In the genomic region with DNA sequence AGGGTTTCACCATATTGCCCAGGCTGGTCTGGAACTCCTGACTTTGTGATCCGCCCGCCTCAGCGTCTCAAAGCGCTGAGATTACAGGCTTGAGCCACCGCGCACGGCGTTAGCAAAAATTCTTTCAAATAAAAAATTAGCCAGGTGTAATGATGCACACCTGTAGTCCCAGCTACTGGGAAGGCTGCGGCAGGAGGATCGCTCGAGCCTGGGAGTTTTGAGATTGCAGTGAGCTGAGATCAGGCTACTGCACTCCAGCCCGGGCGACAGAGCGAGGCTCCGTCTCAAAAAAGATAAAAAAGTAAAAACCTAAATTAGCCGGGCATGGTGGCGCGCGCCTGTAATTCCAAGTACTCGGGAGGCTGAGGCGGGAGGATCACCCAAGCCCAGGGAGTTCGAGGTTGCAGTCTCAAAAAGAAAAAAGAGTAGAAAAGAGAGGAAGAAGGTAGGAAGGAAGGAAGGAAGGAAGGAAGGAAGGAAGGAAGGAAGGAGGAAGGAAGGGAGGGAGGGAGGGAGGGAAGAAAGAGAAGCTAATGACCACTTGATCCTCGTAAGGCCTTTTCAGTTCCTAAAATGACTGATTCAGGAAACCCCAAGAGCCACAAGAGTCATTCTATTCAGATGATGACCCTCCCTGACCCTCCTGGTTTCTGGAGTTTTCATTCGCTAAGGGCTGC, we compare ENCODE assay signal across 9 cellular contexts. TPM values are rescaled to one million over a fixed set of nuclear protein-coding genes. Genes with fewer than 3 reads are reported as not detected.
DNase-seq lines count a peak whose midpoint lies in the region; ATAC-seq, FAIRE-seq and TF ChIP-seq lines count a peak whose summit lies in the region.
"Had no signal": no experiment of that assay in that cellular context is flagged by ENCODE, and none has a peak within 500 bp of the region (broad histone marks: within the 10 kb centered on the region; RNA-seq: fewer than 3 reads in every experiment).

No MANE protein-coding gene starts in this region.

- TF ChIP-seq CTCF in A549 (IDR thresholded peaks at IDR 0.05) (no peak), kidney epithelial cell (IDR thresholded peaks at IDR 0.05; ENCODE audit: insufficient read depth, low read length, poor library complexity, severe bottlenecking) (no peak), tibial artery (IDR thresholded peaks at IDR 0.05) (no peak)

- WGBS in A549 (ENCODE audit: missing lambda C conversion rate): 89% methylated on average over 24 of the region's 24 CpGs

- TF ChIP-seq POLR2A in A549 (IDR thresholded peaks at IDR 0.05; ENCODE audit: low read length): no peak

- FAIRE-seq in A549 (lab: Jason Lieb, UNC) (no peak), GM19239 (lab: Jason Lieb, UNC) (peak; percentile 81)
- FAIRE-seq: islet of Langerhans had no signal

- H3K36me3 ChIP-seq in kidney epithelial cell (ENCODE audit: control insufficient read depth, insufficient read depth, low read length): no peaks in the 10 kb centered on the region
- H3K36me3 ChIP-seq in tibial artery: no peaks in the 10 kb centered on the region

- no peaks in the 10 kb centered on the region for H3K9me3 Mint-ChIP-seq in activated naive CD8-positive, alpha-beta T cell (ENCODE audit: low read depth)

- H3K27ac Mint-ChIP-seq in activated naive CD8-positive, alpha-beta T cell: peak overlapping the region; percentile 54

- no peak for TF ChIP-seq EP300 in A549 (IDR thresholded peaks at IDR 0.05)

- intact Hi-C loops in tibial artery (cut with DNase I; ENCODE audit: low total_unique reads): loop anchor here (5.0 to 10.0 kb wide), 2 partner anchors 65 to 198 kb away; a partner anchor contains a TSS

- H3K27me3 ChIP-seq in kidney epithelial cell (ENCODE audit: control insufficient read depth, insufficient read depth, low read length): no peaks in the 10 kb centered on the region
- H3K27me3 ChIP-seq in tibial artery: no peaks in the 10 kb centered on the region

- POLR2A ChIA-PET in A549 (lab: Yijun Ruan, JAX): interaction anchor here (0.6 to 2.2 kb wide), 4 partner anchors 16 to 325 kb away, joined by 3 to 25 read pairs (median 4); no protein-coding TSS in a partner anchor

- peaks cover 4% of the 10 kb centered on the region for H3K4me1 Mint-ChIP-seq in activated naive CD8-positive, alpha-beta T cell (ENCODE audit: low read depth)

- H3K9me3 ChIP-seq in A549 (no peaks in the 10 kb centered on the region), tibial artery (no peaks in the 10 kb centered on the region)

- H3K4me1 ChIP-seq in A549: peaks cover 5% of the 10 kb centered on the region; the same call in 2 of the 3 replicates
- peaks cover 0 to 12% (median 7%) of the 10 kb centered on the region in 4 donors for H3K4me1 ChIP-seq in tibial artery

- H3K27ac ChIP-seq in A549 (peak overlapping the region; percentile 97 to 99), tibial artery (peak overlapping the region; percentile 89 to 93)

- TF ChIP-seq RAD21 in A549 (conservative IDR thresholded peaks at IDR 0.05 in 1 of 2, IDR thresholded peaks at IDR 0.05 in 1 of 2): no peak

- peak overlapping the region; percentile 82 for H3K4me3 Mint-ChIP-seq in activated naive CD8-positive, alpha-beta T cell

- H3K4me2 ChIP-seq in A549: peak overlapping the region; percentile 99

- CTCF ChIA-PET in A549 (lab: Yijun Ruan, JAX): interaction anchor here (2.2 to 4.4 kb wide), 3 partner anchors 8 to 200 kb away, joined by 6 to 16 read pairs (median 9); no protein-coding TSS in a partner anchor

- H3K36me3 Mint-ChIP-seq in activated naive CD8-positive, alpha-beta T cell: no peaks in the 10 kb centered on the region

- no peaks in the 10 kb centered on the region for H3K27me3 Mint-ChIP-seq in activated naive CD8-positive, alpha-beta T cell

- peak overlapping the region; percentile 84 for H3K4me3 ChIP-seq in A549
- H3K4me3 ChIP-seq in kidney epithelial cell (ENCODE audit: low read depth, low read length): peak overlapping the region; percentile 62
- H3K4me3 ChIP-seq in tibial artery: peak overlapping the region; percentile 63 to 79

- DNase-seq in A549 (ENCODE audit: low read depth in 1 of 2, low spot score in 1 of 2): no peak
- peak; percentile 59 for DNase-seq in GM19239 (ENCODE audit: insufficient read length, low spot score)
- no peak for DNase-seq in kidney epithelial cell (ENCODE audit: low read depth)
- no peak for DNase-seq in tibial artery
- DNase-seq in AG20443 (ENCODE audit: low spot score): no peak
- no peak for DNase-seq in GOT3 (lab: John Stamatoyannopoulos, UW)

- ATAC-seq in A549 (no peak), HG03442 (IDR thresholded peaks at IDR 0.05; ENCODE audit: unreplicated experiment) (peak; percentile 30)

TF ChIP-seq in A549, 52 proteins besides CTCF, POLR2A, EP300 and RAD21:
- TF ChIP-seq, protein P1, sequence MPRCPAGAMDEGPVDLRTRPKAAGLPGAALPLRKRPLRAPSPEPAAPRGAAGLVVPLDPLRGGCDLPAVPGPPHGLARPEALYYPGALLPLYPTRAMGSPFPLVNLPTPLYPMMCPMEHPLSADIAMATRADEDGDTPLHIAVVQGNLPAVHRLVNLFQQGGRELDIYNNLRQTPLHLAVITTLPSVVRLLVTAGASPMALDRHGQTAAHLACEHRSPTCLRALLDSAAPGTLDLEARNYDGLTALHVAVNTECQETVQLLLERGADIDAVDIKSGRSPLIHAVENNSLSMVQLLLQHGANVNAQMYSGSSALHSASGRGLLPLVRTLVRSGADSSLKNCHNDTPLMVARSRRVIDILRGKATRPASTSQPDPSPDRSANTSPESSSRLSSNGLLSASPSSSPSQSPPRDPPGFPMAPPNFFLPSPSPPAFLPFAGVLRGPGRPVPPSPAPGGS (IDR thresholded peaks at IDR 0.05): no peak; the same call in 2 of the 3 replicates
- no peak for TF ChIP-seq TP53 (CRISPR knock-in tag; IDR thresholded peaks at IDR 0.05)
- no peak for TF ChIP-seq MAZ (IDR thresholded peaks at IDR 0.05; ENCODE audit: borderline replicate concordance, low read depth, low read length)
- TF ChIP-seq ZNF302 (CRISPR knock-in tag; IDR thresholded peaks at IDR 0.05): no peak
- TF ChIP-seq, protein P2, sequence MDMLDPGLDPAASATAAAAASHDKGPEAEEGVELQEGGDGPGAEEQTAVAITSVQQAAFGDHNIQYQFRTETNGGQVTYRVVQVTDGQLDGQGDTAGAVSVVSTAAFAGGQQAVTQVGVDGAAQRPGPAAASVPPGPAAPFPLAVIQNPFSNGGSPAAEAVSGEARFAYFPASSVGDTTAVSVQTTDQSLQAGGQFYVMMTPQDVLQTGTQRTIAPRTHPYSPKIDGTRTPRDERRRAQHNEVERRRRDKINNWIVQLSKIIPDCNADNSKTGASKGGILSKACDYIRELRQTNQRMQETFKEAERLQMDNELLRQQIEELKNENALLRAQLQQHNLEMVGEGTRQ (IDR thresholded peaks at IDR 0.05): no peak
- TF ChIP-seq ZC3H11A (IDR thresholded peaks at IDR 0.05): no peak
- TF ChIP-seq NFE2L2 (conservative IDR thresholded peaks at IDR 0.05; ENCODE audit: low read length): no peak
- no peak for TF ChIP-seq NR3C1 (IDR thresholded peaks at IDR 0.05)
- no peak for TF ChIP-seq SREBF2 (IDR thresholded peaks at IDR 0.05)
- TF ChIP-seq JUNB (IDR thresholded peaks at IDR 0.05): no peak
- TF ChIP-seq MYC (IDR thresholded peaks at IDR 0.05; ENCODE audit: borderline replicate concordance, low read length): no peak
- no peak for TF ChIP-seq PHF8 (IDR thresholded peaks at IDR 0.05; ENCODE audit: borderline replicate concordance, low read depth)
- TF ChIP-seq HOXB5 (CRISPR knock-in tag; IDR thresholded peaks at IDR 0.05): no peak
- no peak for TF ChIP-seq CHD4 (IDR thresholded peaks at IDR 0.05; ENCODE audit: borderline replicate concordance)
- no peak for TF ChIP-seq NPAS2 (CRISPR knock-in tag; IDR thresholded peaks at IDR 0.05; ENCODE audit: borderline replicate concordance)
- no peak for TF ChIP-seq POLR2AphosphoS2 (conservative IDR thresholded peaks at IDR 0.05; ENCODE audit: low read length)
- no peak for TF ChIP-seq TFCP2L1 (CRISPR knock-in tag; IDR thresholded peaks at IDR 0.05)
- TF ChIP-seq, protein P3, sequence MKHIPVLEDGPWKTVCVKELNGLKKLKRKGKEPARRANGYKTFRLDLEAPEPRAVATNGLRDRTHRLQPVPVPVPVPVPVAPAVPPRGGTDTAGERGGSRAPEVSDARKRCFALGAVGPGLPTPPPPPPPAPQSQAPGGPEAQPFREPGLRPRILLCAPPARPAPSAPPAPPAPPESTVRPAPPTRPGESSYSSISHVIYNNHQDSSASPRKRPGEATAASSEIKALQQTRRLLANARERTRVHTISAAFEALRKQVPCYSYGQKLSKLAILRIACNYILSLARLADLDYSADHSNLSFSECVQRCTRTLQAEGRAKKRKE (CRISPR knock-in tag; IDR thresholded peaks at IDR 0.05; ENCODE audit: low read depth): no peak
TF ChIP-seq in A549: peak in this region for 0.

RNA-seq across cellular contexts. Expression of a gene that starts 59.2 kb away (rescaled TPM):
- polyA plus RNA-seq in A549 (2011; rRNA removed): not detected in 2 replicates
- 0.01 TPM in 1 of 2 replicates, not detected in the other for polyA plus RNA-seq in A549 (2012; cell fraction: cytosol; rRNA removed)
- 0.05 TPM in 1 of 2 replicates, not detected in the other for polyA plus RNA-seq in A549 (2012; cell fraction: nucleus; rRNA removed)
- polyA plus RNA-seq in A549 (2017; fragmentation: RNase III; extraction: RNeasy Plus Mini Kit Qiagen cat#74134 plus additional on column Dnase treatment): 0.03 to 0.05 TPM (median 0.03 TPM) in 3 replicates
- polyA minus RNA-seq in A549 (2011; rRNA and poly(A)+ RNA removed): 0.12 TPM in 1 of 2 replicates, not detected in the other
- not detected in 2 replicates for total RNA-seq in kidney epithelial cell
